1 cellular context compared by ENCODE assay signal in genomic region chr13:58547419-58547818, GRCh38.
TF ChIP-seq lines count a peak whose summit lies in the region.

No MANE protein-coding gene starts in this region.

TF ChIP-seq in H1, 55 proteins besides CTCF, POLR2A, EP300 and RAD21 (continued from another document):
- TF ChIP-seq RNF2 (IDR thresholded peaks at IDR 0.05; ENCODE audit: borderline replicate concordance, low read depth, low read length, missing control alignments, poor library complexity, severe bottlenecking) (no peak), MAFK (IDR thresholded peaks at IDR 0.05; ENCODE audit: low read depth, low read length) (no peak), NANOG (IDR thresholded peaks at IDR 0.05; ENCODE audit: insufficient read depth, low read depth, low read length, poor library complexity, severe bottlenecking) (no peak), PHF8 (conservative IDR thresholded peaks at IDR 0.05; ENCODE audit: low read depth, low read length) (no peak), SIRT6 (IDR thresholded peaks at IDR 0.05; ENCODE audit: low read length) (no peak), CHD1 (IDR thresholded peaks at IDR 0.05; ENCODE audit: low read depth, low read length) (no peak), CHD2 (IDR thresholded peaks at IDR 0.05; ENCODE audit: low read length) (no peak), CREB1 (IDR thresholded peaks at IDR 0.05) (no peak), SRF (IDR thresholded peaks at IDR 0.05; ENCODE audit: low read depth, low read length) (no peak), CTBP2 (IDR thresholded peaks at IDR 0.05; ENCODE audit: borderline replicate concordance, insufficient read depth, insufficient read length, low read length) (no peak), USF2 (IDR thresholded peaks at IDR 0.05; ENCODE audit: low read length) (no peak), SIX5 (IDR thresholded peaks at IDR 0.05; ENCODE audit: low read depth, low read length) (no peak), BCL11A (IDR thresholded peaks at IDR 0.05; ENCODE audit: low read depth in 2 of 2, low read length in 2 of 2) (no peak), KDM5A (IDR thresholded peaks at IDR 0.05; ENCODE audit: low read length) (no peak), YY1 (IDR thresholded peaks at IDR 0.05; ENCODE audit: low read depth, low read length) (no peak), TCF12 (IDR thresholded peaks at IDR 0.05; ENCODE audit: low read depth, low read length) (no peak)
